8 cellular contexts compared by ENCODE assay signal in the genomic region with DNA sequence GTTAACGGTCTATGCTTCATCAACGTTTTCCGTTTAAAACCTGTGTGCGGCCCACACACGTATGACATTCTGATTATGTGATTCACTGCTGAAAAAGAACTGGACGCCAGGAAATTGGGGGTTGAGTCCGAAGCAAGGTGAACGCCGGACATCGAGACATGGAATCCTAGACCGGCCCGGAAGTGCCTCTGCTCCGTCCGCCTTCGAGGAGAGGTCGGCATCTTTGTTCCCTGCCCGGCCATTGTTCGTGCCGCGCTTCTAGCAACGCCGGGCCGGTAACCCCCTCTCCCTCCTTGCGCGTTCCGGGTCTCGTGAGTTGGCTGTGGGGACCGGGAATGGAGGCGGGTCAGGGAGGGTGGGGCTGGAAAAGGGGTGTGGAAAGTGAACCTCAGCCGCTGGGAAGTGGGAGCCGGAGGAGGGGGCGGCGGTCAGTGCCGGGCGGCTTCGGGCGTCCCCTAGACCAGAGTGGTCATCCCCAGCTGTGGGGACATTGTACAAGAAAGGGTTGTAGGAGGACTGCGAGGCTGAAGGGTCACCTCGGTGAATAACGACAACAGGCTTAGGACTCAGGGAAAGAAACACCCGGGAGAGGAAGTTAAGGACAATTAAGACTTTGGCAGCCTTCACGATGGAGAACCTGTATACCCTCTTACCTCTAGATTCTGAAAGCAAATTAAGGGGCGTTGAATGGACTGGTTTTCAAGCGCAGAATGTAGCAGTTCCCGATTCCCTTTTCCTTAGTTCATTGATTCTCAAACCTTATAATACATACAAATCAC. TPM values are rescaled to one million over a fixed set of nuclear protein-coding genes. Genes with fewer than 3 reads are reported as not detected.
DNase-seq lines count a peak whose midpoint lies in the region; ATAC-seq and TF ChIP-seq lines count a peak whose summit lies in the region.

TSS of gene ZSCAN9 (plus strand) at position 220 of the 779 bp plus-strand sequence. CDS start 1,810 bp downstream, outside the sequence.

- in situ Hi-C loops in astrocyte of the cerebellum (cut with HindIII; ENCODE audit: low sequenced_read_pairs): no loop called here

- TF ChIP-seq CTCF in GM23338 (conservative IDR thresholded peaks at IDR 0.05; ENCODE audit: low read depth in 2 of 2) (no peak), astrocyte of the cerebellum (IDR thresholded peaks at IDR 0.05; ENCODE audit: low read depth, low read length, missing control alignments) (no peak)

- H3K9me2 ChIP-seq in GM23338 (ENCODE audit: insufficient read depth): no peaks in the 10 kb centered on the region

- H3K27me3 ChIP-seq in GM23338 (ENCODE audit: insufficient read depth) (peaks cover 42% of the 10 kb centered on the region), right cardiac atrium (ENCODE audit: control insufficient read depth, insufficient read depth) (no peaks in the 10 kb centered on the region)

- intact Hi-C loops in right cardiac atrium (cut with DNase I) (loop anchor here in 1 of 4 donors (10.0 kb wide), 1 partner anchor 80 kb away; the partner anchor contains the start of gene ZKSCAN8), posterior cingulate gyrus (cut with DNase I) (loop anchor here (10.0 kb wide), 1 partner anchor 90 kb away; no protein-coding TSS in a partner anchor)

- peak within 1 kb of the TSS; percentile 97 for H3K4me3 Mint-ChIP-seq in GM23338

- H3K4me1 Mint-ChIP-seq in GM23338: peaks cover 8% of the 10 kb centered on the region; the same call in 2 of the 3 replicates

- peak within 1 kb of the TSS; percentile 91 for H3K4me3 ChIP-seq in GM23338
- peak within 1 kb of the TSS; percentile 72 for H3K4me3 ChIP-seq in astrocyte of the cerebellum (ENCODE audit: low read depth, low read length)
- peak within 1 kb of the TSS; percentile 54 for H3K4me3 ChIP-seq in right cardiac atrium (ENCODE audit: low read length)

- H3F3A ChIP-seq in GM23338 (replicated peaks; ENCODE audit: low read depth): no peaks in the 10 kb centered on the region

- under 1% methylated on average over 45 of the region's 45 CpGs for WGBS in right cardiac atrium

- peaks cover 25% of the 10 kb centered on the region for H3K36me3 ChIP-seq in GM23338 (ENCODE audit: insufficient read depth)

- H3K79me2 ChIP-seq in GM23338 (replicated peaks; ENCODE audit: insufficient read depth): peaks cover 14% of the 10 kb centered on the region

- peaks cover 25% of the 10 kb centered on the region for H3K27me3 Mint-ChIP-seq in GM23338 (ENCODE audit: insufficient read depth, low read depth, poor library complexity)

- peaks cover 14% of the 10 kb centered on the region; the same call in 1 of the 2 replicates for H3K4me1 ChIP-seq in GM23338 (ENCODE audit: insufficient read depth)
- peaks cover 2% of the 10 kb centered on the region for H3K4me1 ChIP-seq in right cardiac atrium (ENCODE audit: control insufficient read depth, insufficient read depth, low read length)

- H2AFZ ChIP-seq in GM23338: peak within 1 kb of the TSS; percentile 79

- peak within 1 kb of the TSS; percentile 91 for H3K27ac Mint-ChIP-seq in GM23338

- 0 out of 2 replicates have a peak within 1 kb of the TSS, but pooled peaks have one; percentile 32 for H3K27ac ChIP-seq in GM23338 (ENCODE audit: low read depth)
- H3K27ac ChIP-seq in right cardiac atrium (ENCODE audit: low read length): peak within 1 kb of the TSS; percentile 54

- DNase-seq in GM04504 (ENCODE audit: low read depth): peak; percentile 60
- DNase-seq in GM23338 (ENCODE audit: low spot score): peak; percentile 96
- peak; percentile 92 for DNase-seq in LHCN-M2 (ENCODE audit: low read depth)
- DNase-seq in RKO (ENCODE audit: low spot score): peak; percentile 98
- DNase-seq in astrocyte of the cerebellum (ENCODE audit: low read depth): peak; percentile 78
- peak; percentile 90 to 95 (median 93) for DNase-seq in right cardiac atrium
- DNase-seq in posterior cingulate gyrus: peak; percentile 57 to 96 (median 74)
- DNase-seq in effector CD8-positive, alpha-beta T cell (lab: John Stamatoyannopoulos, UW): no peak

- H3K36me3 Mint-ChIP-seq in GM23338 (ENCODE audit: low read depth): peaks cover 30% of the 10 kb centered on the region

- H3K4me2 ChIP-seq in GM23338: peak within 1 kb of the TSS; percentile 86

- H3K9me3 ChIP-seq in right cardiac atrium (ENCODE audit: control insufficient read depth, low read length): no peaks in the 10 kb centered on the region

- H4K20me1 ChIP-seq in GM23338 (replicated peaks; ENCODE audit: insufficient read depth): 0 out of 2 replicates have a peak, but pooled peaks cover 4% of the 10 kb centered on the region

- ATAC-seq in GM23338: peak; percentile 98
- ATAC-seq in right cardiac atrium: peak; percentile 97 to 99

- H3K9me3 Mint-ChIP-seq in GM23338: no peaks in the 10 kb centered on the region

TF ChIP-seq in GM23338, 12 proteins besides CTCF, POLR2A, EP300 and RAD21:
- TF ChIP-seq JUNB (IDR thresholded peaks at IDR 0.05; ENCODE audit: unreplicated experiment): no peak
- peak; percentile 73; the same call in 1 of the 2 replicates for TF ChIP-seq ETS1 (IDR thresholded peaks at IDR 0.05)
- peak; percentile 77 for TF ChIP-seq POLR2AphosphoS5 (IDR thresholded peaks at IDR 0.05; ENCODE audit: low read depth)
- peak; percentile 61 for TF ChIP-seq CREB1 (CRISPR knock-in tag; IDR thresholded peaks at IDR 0.05; ENCODE audit: low read depth)

RNA-seq across cellular contexts. Expression of gene ZSCAN9, which starts in this region (rescaled TPM):
- total RNA-seq in GM23338 (2014; rRNA removed; shearing (Covaris generic)): 10.9 and 11.9 TPM in 2 replicates
- polyA plus RNA-seq in GM23338 (2016; fragmentation: Nextera tagmentation; extraction: Ambion mirVana) (10.0 and 10.9 TPM in 2 replicates), right cardiac atrium (8.7 TPM)
- total RNA-seq in LHCN-M2 (2014; rRNA removed) (10.3 and 15.5 TPM in 2 replicates), right cardiac atrium (10 to 100 TPM in 1 of 4 donors, 1 to 10 TPM in 3; 8.4 to 11.3 (median 8.8) TPM)
- polyA plus RNA-seq in LHCN-M2 (2012): 8.1 TPM
